In the genomic region with DNA sequence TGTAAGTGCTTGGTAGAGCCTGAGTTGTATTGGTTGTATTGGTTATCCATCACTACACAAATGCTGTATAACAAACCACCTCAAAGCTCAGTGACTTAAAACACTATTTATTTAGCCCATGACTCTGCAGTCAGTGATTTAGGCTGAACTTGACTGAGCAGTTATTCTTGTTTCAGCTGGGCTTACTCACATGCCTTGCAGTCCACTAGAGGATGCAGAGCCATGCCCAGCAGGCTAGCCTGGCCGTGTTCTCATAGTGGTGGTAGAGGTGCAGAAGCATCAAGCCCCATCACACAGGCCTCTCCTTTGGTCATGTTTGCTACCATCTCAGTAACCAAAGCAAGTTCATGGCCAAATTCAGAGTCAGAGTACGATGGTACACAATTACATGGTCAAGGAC, we compare ENCODE assay signal across 23 cellular contexts. TPM values are rescaled to one million over a fixed set of nuclear protein-coding genes. Genes with fewer than 3 reads are reported as not detected.
DNase-seq lines count a peak whose midpoint lies in the region; ATAC-seq, FAIRE-seq and TF ChIP-seq lines count a peak whose summit lies in the region.
"Had no signal": no experiment of that assay in that cellular context is flagged by ENCODE, and none has a peak within 500 bp of the region (broad histone marks: within the 10 kb centered on the region; RNA-seq: fewer than 3 reads in every experiment).

No MANE protein-coding gene starts in this region.

- H3K27ac ChIP-seq in GM12878 (ENCODE audit: control insufficient read depth, insufficient read depth): no peak overlapping the region
- peak overlapping the region; percentile 3 for H3K27ac ChIP-seq in smooth muscle cell (ENCODE audit: low read depth)
- H3K27ac ChIP-seq: HL-60 had no signal

- RAD21 ChIA-PET in GM12878 (lab: Charles Lee; ENCODE audit: unreplicated experiment): no interaction called here

- H3K4me3 Mint-ChIP-seq in HFFc6: no peak overlapping the region
- H3K4me3 Mint-ChIP-seq: IgD-negative memory B cell had no signal

- SMC1A ChIA-PET in GM12878 (lab: Charles Lee; ENCODE audit: uncharacterized antibody, unreplicated experiment): interaction anchor here (1.3 kb wide), 1 partner anchor 31 kb away, joined by 3 read pairs; no protein-coding TSS in a partner anchor

- H3K27ac Mint-ChIP-seq in HFFc6: peak overlapping the region; percentile 21
- H3K27ac Mint-ChIP-seq: IgD-negative memory B cell had no signal

- H3K9me3 ChIP-seq in GM12878 (replicated peaks; ENCODE audit: control insufficient read depth, insufficient read depth, low read length): no peaks in the 10 kb centered on the region
- H3K9me3 ChIP-seq in smooth muscle cell (replicated peaks; ENCODE audit: low read depth): no peaks in the 10 kb centered on the region
- H3K9me3 ChIP-seq: MG63, SK-N-SH had no signal

- H3K36me3 Mint-ChIP-seq in HFFc6 (ENCODE audit: low read depth): peaks cover 58% of the 10 kb centered on the region

- H3K27me3 ChIP-seq in GM12878 (replicated peaks in 1 of 2; ENCODE audit: control insufficient read depth in 2 of 2, insufficient read depth in 2 of 2, low read length in 1 of 2) (no peaks in the 10 kb centered on the region), smooth muscle cell (ENCODE audit: low read depth) (no peaks in the 10 kb centered on the region)
- H3K27me3 ChIP-seq: MG63 had no signal

- no peaks in the 10 kb centered on the region for H3K27me3 Mint-ChIP-seq in HFFc6 (ENCODE audit: insufficient read depth)
- H3K27me3 Mint-ChIP-seq: IgD-negative memory B cell had no signal

- no TSS peak for BruUV-seq in GM12878 (replicated peaks; lab: Mats Ljungman, UMichigan)

- H3K9me3 Mint-ChIP-seq in HFFc6: no peaks in the 10 kb centered on the region
- H3K9me3 Mint-ChIP-seq: IgD-negative memory B cell had no signal

- no peak overlapping the region for H3K4me2 ChIP-seq in GM12878 (ENCODE audit: control insufficient read depth, insufficient read depth)
- no peak overlapping the region for H3K4me2 ChIP-seq in smooth muscle cell
- H3K4me2 ChIP-seq: SK-N-SH had no signal

- intact Hi-C loops in GM12878 (cut with micrococcal nuclease; ENCODE audit: unreplicated experiment): no loop called here

- no peak for TF ChIP-seq EP300 in GM12878 (IDR thresholded peaks at IDR 0.05; ENCODE audit: borderline replicate concordance in 1 of 2, control insufficient read depth in 1 of 2, low read depth in 2 of 2, low read length in 2 of 2)

- H2AFZ ChIP-seq in GM12878 (ENCODE audit: control insufficient read depth, low read depth, low read length) (no peak overlapping the region), smooth muscle cell (ENCODE audit: low read depth) (no peak overlapping the region)

- H3K4me1 ChIP-seq in GM12878 (ENCODE audit: control insufficient read depth, insufficient read depth, low read length) (no peaks in the 10 kb centered on the region), smooth muscle cell (ENCODE audit: low read depth) (no peaks in the 10 kb centered on the region)

- no peak for FAIRE-seq in GM12878 (lab: Jason Lieb, UNC)
- FAIRE-seq: HTR-8/SVneo had no signal

- POLR2A ChIA-PET in GM12878 (lab: Charles Lee): no interaction called here

- TF ChIP-seq RAD21 in GM12878 (IDR thresholded peaks at IDR 0.05; ENCODE audit: insufficient read depth, low read depth, low read length): no peak

- no peaks in the 10 kb centered on the region for H3F3A ChIP-seq in smooth muscle cell (ENCODE audit: low read depth)

- H3K79me2 ChIP-seq in GM12878 (ENCODE audit: control insufficient read depth, insufficient read depth, low read length) (no peaks in the 10 kb centered on the region), smooth muscle cell (ENCODE audit: low read depth) (peaks cover 34% of the 10 kb centered on the region)

- WGBS in GM12878 (ENCODE audit: insufficient coverage, insufficient replicate concordance, low lambda C conversion rate, missing lambda C conversion rate): 97% methylated on average over 2 of the region's 2 CpGs
- WGBS in smooth muscle cell (ENCODE audit: low lambda C conversion rate): 88% methylated on average over 2 of the region's 2 CpGs

- H3K36me3 ChIP-seq in GM12878 (ENCODE audit: control insufficient read depth in 2 of 2, insufficient read depth in 2 of 2, low read length in 1 of 2) (peaks cover 12 to 24% of the 10 kb centered on the region in 2 experiments), smooth muscle cell (ENCODE audit: low read depth) (peaks cover 44% of the 10 kb centered on the region)

- TF ChIP-seq POLR2A in GM12878 (IDR thresholded peaks at IDR 0.05; ENCODE audit: low read depth, low read length): 0 out of 2 replicates have a peak, but pooled peaks have one; percentile 17

- no peak overlapping the region for H3K4me3 ChIP-seq in GM12878
- H3K4me3 ChIP-seq in smooth muscle cell: no peak overlapping the region
- H3K4me3 ChIP-seq: MG63 had no signal

- TF ChIP-seq CTCF in HFFc6 (IDR thresholded peaks at IDR 0.05) (no peak), GM12878 (IDR thresholded peaks at IDR 0.05 in 2 of 3, conservative IDR thresholded peaks at IDR 0.05 in 1 of 3; ENCODE audit: control insufficient read depth in 2 of 3, extremely low read depth in 1 of 3, insufficient read depth in 1 of 3, low read depth in 3 of 3, low read length in 3 of 3) (no peak), smooth muscle cell (IDR thresholded peaks at IDR 0.05; ENCODE audit: borderline replicate concordance, insufficient read depth, poor library complexity, severe bottlenecking) (no peak)

- no peak overlapping the region for H3K9ac ChIP-seq in GM12878 (ENCODE audit: control insufficient read depth, insufficient read depth, low read length)
- no peak overlapping the region for H3K9ac ChIP-seq in smooth muscle cell (ENCODE audit: low read depth)
- H3K9ac ChIP-seq: SK-N-SH had no signal

- DNase-seq in HFFc6: no peak
- no peak for DNase-seq in GM12878 (ENCODE audit: low read depth, low spot score)
- peak; percentile 17 for DNase-seq in kidney tubule cell (ENCODE audit: low spot score)
- DNase-seq in smooth muscle cell (lab: John Stamatoyannopoulos, UW; ENCODE audit: unreplicated experiment): no peak
- no peak for DNase-seq in effector CD8-positive, alpha-beta T cell (lab: John Stamatoyannopoulos, UW)
- DNase-seq: COR-L47, GOT3, Kasumi-1, MG63, NCI-H1048, NCI-H1436, NCI-H1930, NCI-H226, NCI-H524, RPMI8226, SHP77 treated with DMSO at 0.1 percent for 48 hours, SK-N-SH had no signal

- H4K20me1 ChIP-seq in GM12878 (ENCODE audit: control insufficient read depth, insufficient read depth) (no peaks in the 10 kb centered on the region), smooth muscle cell (ENCODE audit: low read depth) (peaks cover 49% of the 10 kb centered on the region)

- ATAC-seq in GM12878: no peak
- no peak for ATAC-seq in HG02938 (IDR thresholded peaks at IDR 0.05; ENCODE audit: unreplicated experiment)
- no peak for ATAC-seq in GM21447 (IDR thresholded peaks at IDR 0.05; ENCODE audit: unreplicated experiment)
- ATAC-seq: HCT116 had no signal

- CTCF ChIA-PET in GM12878 (lab: Yijun Ruan, JAX): no interaction called here

- in situ Hi-C loops in GM12878 (cut with MboI): no loop called here

- peaks cover 20% of the 10 kb centered on the region for H3K4me1 Mint-ChIP-seq in HFFc6 (ENCODE audit: low read depth)

TF ChIP-seq in GM12878, 131 proteins besides CTCF, POLR2A, EP300 and RAD21 (continues in another document):
- TF ChIP-seq RAD51 (IDR thresholded peaks at IDR 0.05) (no peak), JUNB (IDR thresholded peaks at IDR 0.05) (no peak), KDM1A (IDR thresholded peaks at IDR 0.05; ENCODE audit: borderline replicate concordance) (no peak), SMC3 (IDR thresholded peaks at IDR 0.05; ENCODE audit: borderline replicate concordance, low read length) (no peak), CHD1 (IDR thresholded peaks at IDR 0.05; ENCODE audit: low read depth, low read length) (no peak)
- TF ChIP-seq, protein P1, sequence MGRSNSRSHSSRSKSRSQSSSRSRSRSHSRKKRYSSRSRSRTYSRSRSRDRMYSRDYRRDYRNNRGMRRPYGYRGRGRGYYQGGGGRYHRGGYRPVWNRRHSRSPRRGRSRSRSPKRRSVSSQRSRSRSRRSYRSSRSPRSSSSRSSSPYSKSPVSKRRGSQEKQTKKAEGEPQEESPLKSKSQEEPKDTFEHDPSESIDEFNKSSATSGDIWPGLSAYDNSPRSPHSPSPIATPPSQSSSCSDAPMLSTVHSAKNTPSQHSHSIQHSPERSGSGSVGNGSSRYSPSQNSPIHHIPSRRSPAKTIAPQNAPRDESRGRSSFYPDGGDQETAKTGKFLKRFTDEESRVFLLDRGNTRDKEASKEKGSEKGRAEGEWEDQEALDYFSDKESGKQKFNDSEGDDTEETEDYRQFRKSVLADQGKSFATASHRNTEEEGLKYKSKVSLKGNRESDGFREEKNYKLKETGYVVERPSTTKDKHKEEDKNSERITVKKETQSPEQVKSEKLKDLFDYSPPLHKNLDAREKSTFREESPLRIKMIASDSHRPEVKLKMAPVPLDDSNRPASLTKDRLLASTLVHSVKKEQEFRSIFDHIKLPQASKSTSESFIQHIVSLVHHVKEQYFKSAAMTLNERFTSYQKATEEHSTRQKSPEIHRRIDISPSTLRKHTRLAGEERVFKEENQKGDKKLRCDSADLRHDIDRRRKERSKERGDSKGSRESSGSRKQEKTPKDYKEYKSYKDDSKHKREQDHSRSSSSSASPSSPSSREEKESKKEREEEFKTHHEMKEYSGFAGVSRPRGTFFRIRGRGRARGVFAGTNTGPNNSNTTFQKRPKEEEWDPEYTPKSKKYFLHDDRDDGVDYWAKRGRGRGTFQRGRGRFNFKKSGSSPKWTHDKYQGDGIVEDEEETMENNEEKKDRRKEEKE (IDR thresholded peaks at IDR 0.05): no peak

RNA-seq across cellular contexts. Expression of a gene that starts 43.9 kb away (rescaled TPM):
- total RNA-seq in HFFc6 (2021; fragmentation: NEBNext Ultra II Directional; extraction: Animal tissue kit (Norgen Biotek cat#: 25700)): 10 to 100 TPM; 55.1 to 74.4 (median 66.1) TPM
- total RNA-seq in GM12878 (2013; cell fraction: nucleolus; rRNA removed): 224 and 228 TPM in 2 replicates
- total RNA-seq in GM12878 (2014; rRNA removed): 48.8 and 51.8 TPM in 2 replicates
- total RNA-seq in GM12878 (2014; rRNA removed; fragmentation: Illumina TruSeq; extraction: Trizol): 68.4 and 69.3 TPM in 2 replicates
- total RNA-seq in GM12878 (2021): 86.5 and 98.7 TPM in 2 replicates
- polyA plus RNA-seq in GM12878 (2011; ENCODE audit: low read depth): 41.1 TPM
- 66.3 and 82.2 TPM in 2 replicates for polyA plus RNA-seq in GM12878 (2011; rRNA removed)
- 25.7 and 55.8 TPM in 2 replicates for polyA plus RNA-seq in GM12878 (2011; cell fraction: cytosol; rRNA removed)
- polyA plus RNA-seq in GM12878 (2011; cell fraction: nucleus; rRNA removed): 104 and 130 TPM in 2 replicates
- polyA plus RNA-seq in GM12878 (2012): 67.6 and 78.5 TPM in 2 replicates
- 78.7 and 100.0 TPM in 2 replicates for polyA plus RNA-seq in GM12878 (2014; fragmentation: Illumina TruSeq; extraction: Trizol)
- 10 to 100 TPM; 31.7 to 37.8 TPM for polyA plus RNA-seq in GM12878 (2014; fragmentation: Nextera tagmentation; extraction: Ambion mirVana)
- polyA plus RNA-seq in GM12878 (2014; rRNA removed): 57.6 and 69.1 TPM in 2 replicates
- 10 to 100 TPM; 68.0 to 75.7 TPM for polyA plus RNA-seq in GM12878 (2016; fragmentation: Nextera tagmentation; extraction: Ambion mirVana)
- polyA minus RNA-seq in GM12878 (2011; rRNA and poly(A)+ RNA removed): 41.7 and 64.0 TPM in 2 replicates
- 19.2 and 29.2 TPM in 2 replicates for polyA minus RNA-seq in GM12878 (2011; cell fraction: cytosol; rRNA and poly(A)+ RNA removed)
- polyA minus RNA-seq in GM12878 (2011; cell fraction: nucleus; rRNA and poly(A)+ RNA removed): 141 and 271 TPM in 2 replicates
- 70.5 and 73.3 TPM in 2 replicates for total RNA-seq in smooth muscle cell
- 60.0 and 75.6 TPM in 2 replicates for polyA plus RNA-seq in smooth muscle cell
